18 cellular contexts compared by ENCODE assay signal in the genomic region with DNA sequence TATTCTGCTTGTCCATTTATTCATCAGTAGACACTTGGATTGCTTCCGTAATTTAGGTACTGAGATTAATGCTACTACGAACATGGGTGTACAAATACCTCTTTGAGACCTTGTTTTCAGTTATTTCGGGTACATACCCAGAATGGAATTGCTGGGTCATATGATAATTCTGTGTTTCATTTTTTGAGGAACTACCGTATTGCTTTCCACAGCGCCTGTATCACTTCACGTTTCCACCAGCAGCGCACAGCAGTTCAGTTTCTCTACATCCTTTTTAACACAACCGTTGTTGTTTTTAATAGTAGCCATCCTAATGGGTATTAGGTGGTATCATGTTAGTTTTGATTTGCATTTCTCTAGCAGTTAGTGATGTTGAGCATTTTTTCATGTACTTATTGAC.
A peak's percentile ranks its signal among the peaks of the same experiment; 100 is the strongest.
DNase-seq lines count a peak whose midpoint lies in the region; ATAC-seq and TF ChIP-seq lines count a peak whose summit lies in the region.
"Had no signal": no experiment of that assay in that cellular context is flagged by ENCODE, and none has a peak within 500 bp of the region (broad histone marks: within the 10 kb centered on the region; RNA-seq: fewer than 3 reads in every experiment).

No MANE protein-coding gene starts in this region.

- peak overlapping the region; percentile 0; the same call in 1 of the 2 replicates for H3K4me2 ChIP-seq in OCI-LY1 (ENCODE audit: low read length)

- peaks cover 11% of the 10 kb centered on the region for H3K9me3 ChIP-seq in OCI-LY1 (ENCODE audit: low read length)

- peaks cover 16% of the 10 kb centered on the region for H3K4me1 ChIP-seq in OCI-LY1 (ENCODE audit: insufficient read depth, low read length, severe bottlenecking)

- ATAC-seq in HG02885 (IDR thresholded peaks at IDR 0.05; ENCODE audit: poor library complexity, unreplicated experiment) (peak; percentile 51), GM18861 (IDR thresholded peaks at IDR 0.05; ENCODE audit: unreplicated experiment) (no peak)
- ATAC-seq: K562; stimulated activated effector memory CD8-positive, alpha-beta T cell treated with anti-CD3 and anti-CD28 coated beads, Interleukin-12 subunit alpha, Interleukin-12 subunit beta, amount 100 ng/mL, for 72 hours had no signal

- H3K9me2 ChIP-seq in OCI-LY1 (ENCODE audit: low read depth, low read length) = no peaks in the 10 kb centered on the region

- H3K36me3 ChIP-seq in OCI-LY1 (ENCODE audit: insufficient read depth, low read length) = peaks cover 86% of the 10 kb centered on the region

- peak overlapping the region; percentile 15 for H3K27ac ChIP-seq in OCI-LY1 (ENCODE audit: low read depth, low read length, poor library complexity, severe bottlenecking)
- H3K27ac ChIP-seq: VCaP had no signal

- no peaks in the 10 kb centered on the region for H3K27me3 ChIP-seq in OCI-LY1 (ENCODE audit: insufficient read depth, low read length)

- H3F3A ChIP-seq in OCI-LY1 (ENCODE audit: insufficient read depth, low read length) = 0 out of 2 replicates have a peak, but pooled peaks cover 10% of the 10 kb centered on the region

- no peak overlapping the region for H3K4me3 ChIP-seq in GM12865 (ENCODE audit: low read depth, low read length)
- no peak overlapping the region for H3K4me3 ChIP-seq in OCI-LY1 (ENCODE audit: low read depth, low read length, poor library complexity, severe bottlenecking)
- H3K4me3 ChIP-seq: K562 had no signal

- TF ChIP-seq CTCF in GM12865 (IDR thresholded peaks at IDR 0.05; ENCODE audit: insufficient read depth, low read depth, low read length, missing control alignments) (no peak), OCI-LY1 (IDR thresholded peaks at IDR 0.05; ENCODE audit: low read length) (no peak)

- DNase-seq in GM12865 (ENCODE audit: low read depth) = peak; percentile 42
- DNase-seq in germinal center (ENCODE audit: low spot score) = peak; percentile 31
- DNase-seq in NCI-H1092 (lab: John Stamatoyannopoulos, UW) = no peak
- no peak for DNase-seq in NCI-H510A (lab: John Stamatoyannopoulos, UW)
- DNase-seq in LoVo (ENCODE audit: low spot score) = no peak
- DNase-seq: activated T-cell treated with anti-CD3 and anti-CD28 coated beads for 4 hours; amniotic stem cell; CD4-positive, CD25-positive, alpha-beta regulatory T cell; GF-D8; NCI-H524; OCI-M1; SHP77 treated with DMSO at 0.1 percent for 48 hours had no signal

- H3K9ac ChIP-seq in OCI-LY1 (ENCODE audit: low read length) = no peak overlapping the region

- no peak overlapping the region for H2AFZ ChIP-seq in OCI-LY1 (ENCODE audit: low read length)

- peaks cover 97% of the 10 kb centered on the region for H3K79me2 ChIP-seq in OCI-LY1 (ENCODE audit: insufficient read depth, low read length)

- H4K20me1 ChIP-seq in OCI-LY1 (ENCODE audit: insufficient read depth, low read length) = no peaks in the 10 kb centered on the region

Comparison
In these comparisons a context has a peak if more than half of its experiments do, and no peak if none do; other contexts are left out.
1. DNase-seq: peak in GM12865 (single experiment) and germinal center (single experiment); none in NCI-H1092 (single experiment), NCI-H510A (single experiment) and LoVo (single experiment).